In genomic region chr5:158553195-158553945, GRCh38 we compare ENCODE assay signal across 20 cellular contexts.
A peak's percentile ranks its signal among the peaks of the same experiment; 100 is the strongest.
DNase-seq lines count a peak whose midpoint lies in the region; ATAC-seq lines count a peak whose summit lies in the region.
"Had no signal": no experiment of that assay in that cellular context is flagged by ENCODE, and none has a peak within 500 bp of the region (broad histone marks: within the 10 kb centered on the region; RNA-seq: fewer than 3 reads in every experiment).

No MANE protein-coding gene starts in this region.

- peak overlapping the region; percentile 75 for H3K9ac ChIP-seq in adipocyte (ENCODE audit: low read length)
- H3K9ac ChIP-seq: BLaER1 treated with 17β-estradiol and CSF1 and Interleukin-3, amounts not matched to agents 10 nM and 100 nM had no signal

- H3K36me3 ChIP-seq in adipocyte (ENCODE audit: control insufficient read depth, insufficient read depth, low read length, severe bottlenecking): no peaks in the 10 kb centered on the region
- H3K36me3 ChIP-seq: Peyer's patch, thyroid gland had no signal

- no peaks in the 10 kb centered on the region for H3K36me3 Mint-ChIP-seq in activated naive CD8-positive, alpha-beta T cell treated with anti-CD3 and anti-CD28 coated beads, Interleukin-2, amount 50 U/mL, for 24 hours (ENCODE audit: low read depth)
- H3K36me3 Mint-ChIP-seq: activated naive CD4-positive, alpha-beta T cell treated with anti-CD3 and anti-CD28 coated beads, Interleukin-2, amount 10 ng/mL, durations not matched to agents 7 days and 5 days; natural killer cell had no signal

- DNase-seq in DMS 273 treated with DMSO at 0.1 percent for 48 hours (lab: John Stamatoyannopoulos, UW): peak; percentile 32
- peak; percentile 73 for DNase-seq in adipocyte (ENCODE audit: low read depth)
- peak; percentile 47 for DNase-seq in Right ventricle myocardium superior
- DNase-seq in skeletal muscle cell (ENCODE audit: low read depth): peak; percentile 49
- no peak for DNase-seq in stimulated activated CD8-positive, alpha-beta memory T cell treated with anti-CD3 and anti-CD28 coated beads, Interleukin-4, amount 100 ng/mL, for 48 hours
- DNase-seq in stimulated activated CD4-positive, alpha-beta T cell treated with anti-CD3 and anti-CD28 coated beads, Interleukin-15, amount 100 ng/mL, for 24 hours: no peak
- no peak for DNase-seq in activated naive CD8-positive, alpha-beta T cell treated with anti-CD3 and anti-CD28 coated beads, Interleukin-2, amount 50 U/mL, for 24 hours
- no peak for DNase-seq in NK-92 treated with Interleukin-12 subunit alpha and Interleukin-12 subunit beta, amount 100 ng/mL, for 24 hours (lab: John Stamatoyannopoulos, UW)
- DNase-seq: activated CD4-positive, alpha-beta T cell treated with anti-CD3 and anti-CD28 coated beads, Interleukin-2, amount 50 U/mL, for 1 hour; activated naive CD4-positive, alpha-beta T cell treated with anti-CD3 and anti-CD28 coated beads, Interleukin-2, amount 10 ng/mL, durations not matched to agents 7 days and 5 days; activated T-cell treated with anti-CD3 and anti-CD28 coated beads for 4 hours; DMS153; foreskin keratinocyte; natural killer cell; NCI-H1930; Peyer's patch; stimulated activated CD4-positive, alpha-beta T cell treated with anti-CD3 and anti-CD28 coated beads, Interleukin-1b, Interleukin-23, amount 100 ng/mL, for 48 hours; SW 1271; thyroid gland had no signal

- ATAC-seq in Right ventricle myocardium superior (ENCODE audit: poor library complexity): peak; percentile 80
- no peak for ATAC-seq in activated naive CD8-positive, alpha-beta T cell treated with anti-CD3 and anti-CD28 coated beads, Interleukin-2, amount 50 U/mL, for 24 hours
- ATAC-seq: foreskin keratinocyte, natural killer cell had no signal

- H3K9me3 Mint-ChIP-seq in activated naive CD8-positive, alpha-beta T cell treated with anti-CD3 and anti-CD28 coated beads, Interleukin-2, amount 50 U/mL, for 24 hours: peaks cover 2% of the 10 kb centered on the region
- H3K9me3 Mint-ChIP-seq: activated naive CD4-positive, alpha-beta T cell treated with anti-CD3 and anti-CD28 coated beads, Interleukin-2, amount 10 ng/mL, durations not matched to agents 7 days and 5 days had no signal

- peaks cover 49% of the 10 kb centered on the region for H3K4me1 ChIP-seq in adipocyte (ENCODE audit: control insufficient read depth, insufficient read depth, low read length)
- H3K4me1 ChIP-seq: foreskin keratinocyte, Peyer's patch, thyroid gland had no signal

- no peaks in the 10 kb centered on the region for H3K27me3 ChIP-seq in adipocyte (replicated peaks; ENCODE audit: control insufficient read depth, insufficient read depth, low read length)
- H3K27me3 ChIP-seq: BLaER1 treated with 17β-estradiol and CSF1 and Interleukin-3, amounts not matched to agents 10 nM and 100 nM; foreskin keratinocyte; Peyer's patch; thyroid gland had no signal

- no peaks in the 10 kb centered on the region for H3K27me3 Mint-ChIP-seq in activated naive CD8-positive, alpha-beta T cell treated with anti-CD3 and anti-CD28 coated beads, Interleukin-2, amount 50 U/mL, for 24 hours
- H3K27me3 Mint-ChIP-seq: activated naive CD4-positive, alpha-beta T cell treated with anti-CD3 and anti-CD28 coated beads, Interleukin-2, amount 10 ng/mL, durations not matched to agents 7 days and 5 days had no signal

- H3K4me3 ChIP-seq in adipocyte (ENCODE audit: low read length): peak overlapping the region; percentile 40
- H3K4me3 ChIP-seq in skeletal muscle cell (ENCODE audit: low read depth, low read length): no peak overlapping the region
- H3K4me3 ChIP-seq: BLaER1 treated with 17β-estradiol and CSF1 and Interleukin-3, amounts not matched to agents 10 nM and 100 nM; Peyer's patch; thyroid gland had no signal

- peaks cover 10% of the 10 kb centered on the region for H3K9me3 ChIP-seq in adipocyte (ENCODE audit: control insufficient read depth, low read length)
- H3K9me3 ChIP-seq: Peyer's patch, thyroid gland had no signal

- H3K27ac Mint-ChIP-seq in activated naive CD8-positive, alpha-beta T cell treated with anti-CD3 and anti-CD28 coated beads, Interleukin-2, amount 50 U/mL, for 24 hours: no peak overlapping the region
- H3K27ac Mint-ChIP-seq: activated naive CD4-positive, alpha-beta T cell treated with anti-CD3 and anti-CD28 coated beads, Interleukin-2, amount 10 ng/mL, durations not matched to agents 7 days and 5 days; natural killer cell had no signal

- intact Hi-C loops in Right ventricle myocardium superior (cut with DNase I): no loop called here

- H3K4me1 Mint-ChIP-seq in activated naive CD8-positive, alpha-beta T cell treated with anti-CD3 and anti-CD28 coated beads, Interleukin-2, amount 50 U/mL, for 24 hours: no peaks in the 10 kb centered on the region
- H3K4me1 Mint-ChIP-seq: activated naive CD4-positive, alpha-beta T cell treated with anti-CD3 and anti-CD28 coated beads, Interleukin-2, amount 10 ng/mL, durations not matched to agents 7 days and 5 days; natural killer cell had no signal

- H3K4me3 Mint-ChIP-seq in activated naive CD8-positive, alpha-beta T cell treated with anti-CD3 and anti-CD28 coated beads, Interleukin-2, amount 50 U/mL, for 24 hours: no peak overlapping the region
- H3K4me3 Mint-ChIP-seq: activated naive CD4-positive, alpha-beta T cell treated with anti-CD3 and anti-CD28 coated beads, Interleukin-2, amount 10 ng/mL, durations not matched to agents 7 days and 5 days; natural killer cell had no signal

Comparison
In these comparisons a context has a peak if more than half of its experiments do, and no peak if none do; other contexts are left out.
1. DNase-seq: peak in DMS 273 treated with DMSO at 0.1 percent for 48 hours (single experiment), adipocyte (single experiment), Right ventricle myocardium superior (single experiment) and skeletal muscle cell (single experiment); none in stimulated activated CD8-positive, alpha-beta memory T cell treated with anti-CD3 and anti-CD28 coated beads, Interleukin-4, amount 100 ng/mL, for 48 hours (single experiment), stimulated activated CD4-positive, alpha-beta T cell treated with anti-CD3 and anti-CD28 coated beads, Interleukin-15, amount 100 ng/mL, for 24 hours (single experiment), activated naive CD8-positive, alpha-beta T cell treated with anti-CD3 and anti-CD28 coated beads, Interleukin-2, amount 50 U/mL, for 24 hours (single experiment) and NK-92 treated with Interleukin-12 subunit alpha and Interleukin-12 subunit beta, amount 100 ng/mL, for 24 hours (single experiment).